ENCODE assay signal across 1 cellular context in the genomic region with DNA sequence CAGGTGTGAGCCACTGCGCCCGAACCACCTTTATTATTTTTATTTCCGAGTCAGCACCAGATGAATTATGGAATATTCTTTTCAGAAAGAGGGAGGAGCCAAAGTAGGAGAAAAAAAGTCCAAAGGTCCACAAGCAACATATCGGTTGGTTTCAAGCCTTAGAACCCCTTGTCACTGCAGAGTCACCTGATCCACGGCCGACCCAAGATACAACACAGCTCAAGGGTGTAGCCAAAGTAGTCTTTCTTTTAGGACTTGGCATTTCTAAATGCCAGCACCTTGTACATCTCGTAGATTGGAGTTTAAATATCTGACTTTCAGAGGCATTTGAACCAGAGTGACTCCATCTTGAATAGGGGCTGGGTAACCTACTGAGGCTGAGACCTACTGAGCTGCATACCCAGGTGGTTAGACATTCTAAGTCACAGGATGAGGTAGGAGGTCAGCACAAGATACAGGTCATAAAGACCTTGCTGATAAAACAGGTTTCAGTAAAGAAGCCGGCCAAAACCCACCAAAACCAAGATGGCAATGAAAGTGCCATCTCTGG.
TF ChIP-seq lines count a peak whose summit lies in the region.

No MANE protein-coding gene starts in this region.

TF ChIP-seq in GM12878, 131 proteins besides CTCF, POLR2A, EP300 and RAD21:
- TF ChIP-seq, protein P1, sequence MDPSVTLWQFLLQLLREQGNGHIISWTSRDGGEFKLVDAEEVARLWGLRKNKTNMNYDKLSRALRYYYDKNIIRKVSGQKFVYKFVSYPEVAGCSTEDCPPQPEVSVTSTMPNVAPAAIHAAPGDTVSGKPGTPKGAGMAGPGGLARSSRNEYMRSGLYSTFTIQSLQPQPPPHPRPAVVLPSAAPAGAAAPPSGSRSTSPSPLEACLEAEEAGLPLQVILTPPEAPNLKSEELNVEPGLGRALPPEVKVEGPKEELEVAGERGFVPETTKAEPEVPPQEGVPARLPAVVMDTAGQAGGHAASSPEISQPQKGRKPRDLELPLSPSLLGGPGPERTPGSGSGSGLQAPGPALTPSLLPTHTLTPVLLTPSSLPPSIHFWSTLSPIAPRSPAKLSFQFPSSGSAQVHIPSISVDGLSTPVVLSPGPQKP (IDR thresholded peaks at IDR 0.05; ENCODE audit: low read depth, low read length): no peak
- TF ChIP-seq ZZZ3 (IDR thresholded peaks at IDR 0.05; ENCODE audit: control insufficient read depth, insufficient read length, low read depth): no peak
- no peak for TF ChIP-seq NR2C1 (IDR thresholded peaks at IDR 0.05)
- no peak for TF ChIP-seq CBX3 (IDR thresholded peaks at IDR 0.05; ENCODE audit: borderline replicate concordance, low read depth)
- TF ChIP-seq BRCA1 (IDR thresholded peaks at IDR 0.05; ENCODE audit: low read depth, low read length): no peak
- TF ChIP-seq, protein P2, sequence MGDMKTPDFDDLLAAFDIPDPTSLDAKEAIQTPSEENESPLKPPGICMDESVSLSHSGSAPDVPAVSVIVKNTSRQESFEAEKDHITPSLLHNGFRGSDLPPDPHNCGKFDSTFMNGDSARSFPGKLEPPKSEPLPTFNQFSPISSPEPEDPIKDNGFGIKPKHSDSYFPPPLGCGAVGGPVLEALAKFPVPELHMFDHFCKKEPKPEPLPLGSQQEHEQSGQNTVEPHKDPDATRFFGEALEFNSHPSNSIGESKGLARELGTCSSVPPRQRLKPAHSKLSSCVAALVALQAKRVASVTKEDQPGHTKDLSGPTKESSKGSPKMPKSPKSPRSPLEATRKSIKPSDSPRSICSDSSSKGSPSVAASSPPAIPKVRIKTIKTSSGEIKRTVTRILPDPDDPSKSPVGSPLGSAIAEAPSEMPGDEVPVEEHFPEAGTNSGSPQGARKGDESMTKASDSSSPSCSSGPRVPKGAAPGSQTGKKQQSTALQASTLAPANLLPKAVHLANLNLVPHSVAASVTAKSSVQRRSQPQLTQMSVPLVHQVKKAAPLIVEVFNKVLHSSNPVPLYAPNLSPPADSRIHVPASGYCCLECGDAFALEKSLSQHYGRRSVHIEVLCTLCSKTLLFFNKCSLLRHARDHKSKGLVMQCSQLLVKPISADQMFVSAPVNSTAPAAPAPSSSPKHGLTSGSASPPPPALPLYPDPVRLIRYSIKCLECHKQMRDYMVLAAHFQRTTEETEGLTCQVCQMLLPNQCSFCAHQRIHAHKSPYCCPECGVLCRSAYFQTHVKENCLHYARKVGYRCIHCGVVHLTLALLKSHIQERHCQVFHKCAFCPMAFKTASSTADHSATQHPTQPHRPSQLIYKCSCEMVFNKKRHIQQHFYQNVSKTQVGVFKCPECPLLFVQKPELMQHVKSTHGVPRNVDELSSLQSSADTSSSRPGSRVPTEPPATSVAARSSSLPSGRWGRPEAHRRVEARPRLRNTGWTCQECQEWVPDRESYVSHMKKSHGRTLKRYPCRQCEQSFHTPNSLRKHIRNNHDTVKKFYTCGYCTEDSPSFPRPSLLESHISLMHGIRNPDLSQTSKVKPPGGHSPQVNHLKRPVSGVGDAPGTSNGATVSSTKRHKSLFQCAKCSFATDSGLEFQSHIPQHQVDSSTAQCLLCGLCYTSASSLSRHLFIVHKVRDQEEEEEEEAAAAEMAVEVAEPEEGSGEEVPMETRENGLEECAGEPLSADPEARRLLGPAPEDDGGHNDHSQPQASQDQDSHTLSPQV (IDR thresholded peaks at IDR 0.05): peak; percentile 84
- TF ChIP-seq, protein P3, sequence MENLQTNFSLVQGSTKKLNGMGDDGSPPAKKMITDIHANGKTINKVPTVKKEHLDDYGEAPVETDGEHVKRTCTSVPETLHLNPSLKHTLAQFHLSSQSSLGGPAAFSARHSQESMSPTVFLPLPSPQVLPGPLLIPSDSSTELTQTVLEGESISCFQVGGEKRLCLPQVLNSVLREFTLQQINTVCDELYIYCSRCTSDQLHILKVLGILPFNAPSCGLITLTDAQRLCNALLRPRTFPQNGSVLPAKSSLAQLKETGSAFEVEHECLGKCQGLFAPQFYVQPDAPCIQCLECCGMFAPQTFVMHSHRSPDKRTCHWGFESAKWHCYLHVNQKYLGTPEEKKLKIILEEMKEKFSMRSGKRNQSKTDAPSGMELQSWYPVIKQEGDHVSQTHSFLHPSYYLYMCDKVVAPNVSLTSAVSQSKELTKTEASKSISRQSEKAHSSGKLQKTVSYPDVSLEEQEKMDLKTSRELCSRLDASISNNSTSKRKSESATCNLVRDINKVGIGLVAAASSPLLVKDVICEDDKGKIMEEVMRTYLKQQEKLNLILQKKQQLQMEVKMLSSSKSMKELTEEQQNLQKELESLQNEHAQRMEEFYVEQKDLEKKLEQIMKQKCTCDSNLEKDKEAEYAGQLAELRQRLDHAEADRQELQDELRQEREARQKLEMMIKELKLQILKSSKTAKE (IDR thresholded peaks at IDR 0.05; ENCODE audit: low read depth, poor library complexity, severe bottlenecking): no peak
- no peak for TF ChIP-seq STAT1 (conservative IDR thresholded peaks at IDR 0.05)
TF ChIP-seq in GM12878: peak in this region for 1.
